Comparison of ENCODE assay signal across 1 cellular context in the genomic region with DNA sequence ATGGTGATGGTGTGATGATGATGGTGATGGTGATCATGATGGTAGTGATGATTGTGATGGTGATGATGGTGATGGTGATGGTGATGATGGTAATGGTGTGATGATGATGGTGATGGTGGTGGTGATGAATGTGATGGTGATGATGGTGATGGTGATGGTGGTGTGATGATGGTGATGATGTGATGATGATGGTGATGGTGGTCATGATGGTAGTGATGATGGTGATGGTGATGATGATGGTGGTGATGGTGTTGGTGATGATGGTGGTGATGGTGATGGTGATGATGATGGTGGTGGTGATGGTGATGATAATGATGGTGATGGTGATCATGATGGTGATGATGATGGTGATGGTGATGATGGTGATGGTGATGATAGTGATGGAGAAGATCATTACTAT.
TF ChIP-seq lines count a peak whose summit lies in the region.

No MANE protein-coding gene starts in this region.

TF ChIP-seq in HEK293, 187 proteins besides CTCF, POLR2A, EP300 and RAD21 (continued from another document):
- TF ChIP-seq, protein P1, sequence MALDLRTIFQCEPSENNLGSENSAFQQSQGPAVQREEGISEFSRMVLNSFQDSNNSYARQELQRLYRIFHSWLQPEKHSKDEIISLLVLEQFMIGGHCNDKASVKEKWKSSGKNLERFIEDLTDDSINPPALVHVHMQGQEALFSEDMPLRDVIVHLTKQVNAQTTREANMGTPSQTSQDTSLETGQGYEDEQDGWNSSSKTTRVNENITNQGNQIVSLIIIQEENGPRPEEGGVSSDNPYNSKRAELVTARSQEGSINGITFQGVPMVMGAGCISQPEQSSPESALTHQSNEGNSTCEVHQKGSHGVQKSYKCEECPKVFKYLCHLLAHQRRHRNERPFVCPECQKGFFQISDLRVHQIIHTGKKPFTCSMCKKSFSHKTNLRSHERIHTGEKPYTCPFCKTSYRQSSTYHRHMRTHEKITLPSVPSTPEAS (tag by site-specific recombination; IDR thresholded peaks at IDR 0.05): no peak
- TF ChIP-seq YY2 (tag by site-specific recombination; IDR thresholded peaks at IDR 0.05) (peak; percentile 39; the same call in 1 of the 2 replicates), ZNF174 (tag by site-specific recombination; IDR thresholded peaks at IDR 0.05) (no peak), ZBTB20 (tag by site-specific recombination; IDR thresholded peaks at IDR 0.05) (no peak), ZNF37A (tag by site-specific recombination; IDR thresholded peaks at IDR 0.05) (no peak), ZNF48 (tag by site-specific recombination; IDR thresholded peaks at IDR 0.05) (no peak), ZFP69B (tag by site-specific recombination; IDR thresholded peaks at IDR 0.05) (no peak)
- TF ChIP-seq, protein P2, sequence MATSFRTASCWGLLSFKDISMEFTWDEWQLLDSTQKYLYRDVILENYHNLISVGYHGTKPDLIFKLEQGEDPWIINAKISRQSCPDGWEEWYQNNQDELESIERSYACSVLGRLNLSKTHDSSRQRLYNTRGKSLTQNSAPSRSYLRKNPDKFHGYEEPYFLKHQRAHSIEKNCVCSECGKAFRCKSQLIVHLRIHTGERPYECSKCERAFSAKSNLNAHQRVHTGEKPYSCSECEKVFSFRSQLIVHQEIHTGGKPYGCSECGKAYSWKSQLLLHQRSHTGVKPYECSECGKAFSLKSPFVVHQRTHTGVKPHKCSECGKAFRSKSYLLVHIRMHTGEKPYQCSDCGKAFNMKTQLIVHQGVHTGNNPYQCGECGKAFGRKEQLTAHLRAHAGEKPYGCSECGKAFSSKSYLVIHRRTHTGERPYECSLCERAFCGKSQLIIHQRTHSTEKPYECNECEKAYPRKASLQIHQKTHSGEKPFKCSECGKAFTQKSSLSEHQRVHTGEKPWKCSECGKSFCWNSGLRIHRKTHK (tag by site-specific recombination; IDR thresholded peaks at IDR 0.05): no peak
